In the genomic region with DNA sequence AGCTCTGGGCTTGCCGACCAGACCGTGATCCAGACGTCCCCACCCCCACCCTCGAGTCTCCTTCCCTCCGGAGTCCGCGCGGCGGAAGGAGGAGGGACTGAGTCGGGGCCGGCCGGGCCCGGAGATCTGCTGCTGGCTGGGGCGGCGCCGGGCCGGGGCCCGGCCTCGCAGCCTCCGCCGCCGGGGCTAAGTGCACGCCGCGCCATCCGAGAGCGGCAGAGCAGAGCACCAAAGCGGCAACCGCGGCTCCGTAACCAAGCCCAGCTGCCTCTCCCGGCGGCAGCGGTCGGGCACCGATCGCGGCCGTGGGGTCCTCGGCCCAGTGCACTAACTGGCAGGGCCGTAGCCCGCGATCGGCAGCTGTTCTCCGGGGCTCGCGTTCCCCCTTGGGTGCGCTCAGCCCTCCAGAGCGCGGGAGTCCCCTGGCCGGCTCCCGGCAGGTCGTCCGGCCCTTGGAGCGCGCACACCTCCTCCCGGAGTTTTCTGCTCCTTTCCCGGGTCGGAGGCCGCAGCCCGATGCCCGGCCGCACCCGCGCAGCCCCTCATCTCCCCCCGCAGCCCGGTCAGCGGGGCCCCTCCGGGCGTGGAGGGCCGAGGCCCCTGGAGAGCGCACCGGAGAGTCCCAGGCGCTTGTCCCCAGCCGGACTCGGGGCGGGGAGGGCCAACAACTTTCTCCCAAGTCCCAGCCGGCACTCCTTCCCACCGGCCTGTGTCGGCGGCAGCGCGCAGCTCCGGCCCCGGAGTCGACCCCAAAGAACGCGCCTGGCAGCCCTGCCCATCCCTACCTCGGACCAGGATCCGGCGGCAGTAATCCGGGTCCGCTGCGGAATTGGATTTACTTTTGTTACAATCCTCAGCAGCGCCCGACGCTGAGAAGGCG, we compare ENCODE assay signal across 8 cellular contexts. TPM values are rescaled to one million over a fixed set of nuclear protein-coding genes. Genes with fewer than 3 reads are reported as not detected.
A peak's percentile ranks its signal among the peaks of the same experiment; 100 is the strongest.
DNase-seq lines count a peak whose midpoint lies in the region; ATAC-seq, FAIRE-seq and TF ChIP-seq lines count a peak whose summit lies in the region.

No MANE protein-coding gene starts in this region.

- H3K9me1 ChIP-seq in keratinocyte (ENCODE audit: control insufficient read depth, extremely low read depth, insufficient read depth, low read length), result no peaks in the 10 kb centered on the region

- H3K9ac ChIP-seq in keratinocyte (ENCODE audit: control insufficient read depth, extremely low read depth, insufficient read depth, low read length), result no peak overlapping the region
- no peak overlapping the region for H3K9ac ChIP-seq in stomach smooth muscle (ENCODE audit: low read length in 2 of 2)

- no peak for TF ChIP-seq CTCF in keratinocyte (optimal IDR thresholded peaks at IDR 0.05 in 1 of 3, IDR thresholded peaks at IDR 0.05 in 1 of 3, conservative IDR thresholded peaks at IDR 0.05 in 1 of 3; ENCODE audit: extremely low read depth in 1 of 3, insufficient read depth in 2 of 3, low read length in 3 of 3)

- H3K4me3 Mint-ChIP-seq in T-helper 1 cell treated with Interleukin-12 subunit alpha and Interleukin-12 subunit beta and Interleukin-4 antibody, amounts not matched to agents 30 μg/mL and 1 μg/mL, for 36 hours, result no peak overlapping the region

- H3K27ac Mint-ChIP-seq in T-helper 1 cell treated with Interleukin-12 subunit alpha and Interleukin-12 subunit beta and Interleukin-4 antibody, amounts not matched to agents 30 μg/mL and 1 μg/mL, for 36 hours, result peak overlapping the region; percentile 63

- DNase-seq in T-helper 1 cell (no peak), amniotic epithelial cell (ENCODE audit: low read depth) (peak; percentile 6), keratinocyte (ENCODE audit: low read depth, low spot score) (no peak), erythroblast (lab: John Stamatoyannopoulos, UW) (no peak), cerebellar cortex (ENCODE audit: low spot score) (no peak)

- H4K20me1 ChIP-seq in keratinocyte (ENCODE audit: control insufficient read depth, extremely low read depth, insufficient read depth, low read length), result no peaks in the 10 kb centered on the region

- ATAC-seq in GM19351 (IDR thresholded peaks at IDR 0.05; ENCODE audit: unreplicated experiment), result no peak

- no peaks in the 10 kb centered on the region for H3K79me2 ChIP-seq in keratinocyte (ENCODE audit: control insufficient read depth, insufficient read depth, low read length)

- peaks cover 2% of the 10 kb centered on the region for H3K4me1 ChIP-seq in keratinocyte (ENCODE audit: control insufficient read depth, extremely low read depth, insufficient read depth, low read length)
- peaks cover 21% of the 10 kb centered on the region for H3K4me1 ChIP-seq in stomach smooth muscle (ENCODE audit: control insufficient read depth, insufficient read depth, low read length)

- peaks cover 4% of the 10 kb centered on the region for H3K9me3 ChIP-seq in keratinocyte (ENCODE audit: control insufficient read depth, low read depth, low read length)
- H3K9me3 ChIP-seq in stomach smooth muscle (ENCODE audit: control insufficient read depth in 2 of 2, low read length in 2 of 2), result no peaks in the 10 kb centered on the region

- dilution Hi-C loops in keratinocyte (cut with MboI; ENCODE audit: extremely low pct_ligation_motif_present, low sequenced_read_pairs), result no loop called here

- no peaks in the 10 kb centered on the region for H3K36me3 ChIP-seq in keratinocyte (ENCODE audit: control insufficient read depth in 2 of 2, extremely low read depth in 1 of 2, insufficient read depth in 2 of 2, low read length in 2 of 2)
- H3K36me3 ChIP-seq in stomach smooth muscle (ENCODE audit: control insufficient read depth in 2 of 2, insufficient read depth in 2 of 2, low read length in 2 of 2), result no peaks in the 10 kb centered on the region

- peaks cover 95% of the 10 kb centered on the region for H3K27me3 ChIP-seq in keratinocyte (ENCODE audit: control insufficient read depth, extremely low read depth, insufficient read depth, low read length)
- peaks cover 65 to 93% of the 10 kb centered on the region in 2 donors for H3K27me3 ChIP-seq in stomach smooth muscle (ENCODE audit: control insufficient read depth in 1 of 2, insufficient read depth in 2 of 2, low read length in 2 of 2)

- peak overlapping the region; percentile 37 for H2AFZ ChIP-seq in keratinocyte (ENCODE audit: control insufficient read depth, low read length)

- no peak for FAIRE-seq in keratinocyte (lab: Jason Lieb, UNC)

- TF ChIP-seq POLR2A in erythroblast (IDR thresholded peaks at IDR 0.05; ENCODE audit: low read length), result no peak

- H3K27ac ChIP-seq in keratinocyte (ENCODE audit: control insufficient read depth, insufficient read depth, low read length) (no peak overlapping the region), stomach smooth muscle (ENCODE audit: low read length) (no peak overlapping the region)

- peak overlapping the region; percentile 83 for H3K4me2 ChIP-seq in keratinocyte (ENCODE audit: control insufficient read depth, extremely low read depth, insufficient read depth, low read depth, low read length)

- H3K27me3 Mint-ChIP-seq in T-helper 1 cell treated with Interleukin-12 subunit alpha and Interleukin-12 subunit beta and Interleukin-4 antibody, amounts not matched to agents 30 μg/mL and 1 μg/mL, for 36 hours (ENCODE audit: low read depth), result peaks cover 80% of the 10 kb centered on the region

- H3K36me3 Mint-ChIP-seq in T-helper 1 cell treated with Interleukin-12 subunit alpha and Interleukin-12 subunit beta and Interleukin-4 antibody, amounts not matched to agents 30 μg/mL and 1 μg/mL, for 36 hours (ENCODE audit: low read depth), result peaks cover 4% of the 10 kb centered on the region

- no peaks in the 10 kb centered on the region for H3K9me3 Mint-ChIP-seq in T-helper 1 cell treated with Interleukin-12 subunit alpha and Interleukin-12 subunit beta and Interleukin-4 antibody, amounts not matched to agents 30 μg/mL and 1 μg/mL, for 36 hours

- H3K4me3 ChIP-seq in keratinocyte (ENCODE audit: control insufficient read depth in 2 of 3, extremely low read depth in 1 of 3, insufficient read depth in 2 of 3, low read depth in 1 of 3, low read length in 3 of 3), result peak overlapping the region; percentile 33 to 56 (median 44)
- peak overlapping the region; percentile 35 to 60 for H3K4me3 ChIP-seq in stomach smooth muscle (ENCODE audit: low read length in 2 of 2)

- peaks cover 2% of the 10 kb centered on the region for H3K4me1 Mint-ChIP-seq in T-helper 1 cell treated with Interleukin-12 subunit alpha and Interleukin-12 subunit beta and Interleukin-4 antibody, amounts not matched to agents 30 μg/mL and 1 μg/mL, for 36 hours (ENCODE audit: low read depth)

RNA-seq across cellular contexts. Expression of a gene that starts 0.8 kb away (rescaled TPM):
- polyA plus RNA-seq in keratinocyte, result 0.03 to 0.04 TPM in 2 of 3 replicates, not detected in the other
- not detected for polyA plus RNA-seq in keratinocyte (2011; ENCODE audit: low read depth)
- polyA plus RNA-seq in keratinocyte (2011; cell fraction: cytosol; rRNA removed), result 0.04 TPM in 1 of 2 replicates, not detected in the other
- not detected in 2 replicates for polyA plus RNA-seq in keratinocyte (2011; cell fraction: nucleus; rRNA removed)
- polyA plus RNA-seq in keratinocyte (2012; ENCODE audit: low replicate concordance), result 0.06 TPM in 1 of 2 replicates, not detected in the other
- polyA minus RNA-seq in keratinocyte, result not detected in 3 replicates
- not detected for polyA minus RNA-seq in keratinocyte (2011; cell fraction: cytosol; rRNA and poly(A)+ RNA removed)
- not detected in 2 replicates for polyA minus RNA-seq in keratinocyte (2011; cell fraction: nucleus; rRNA and poly(A)+ RNA removed)
